Comparison of ENCODE assay signal across 10 cellular contexts in genomic region chr11:133163463-133164419, GRCh38.
DNase-seq lines count a peak whose midpoint lies in the region; ATAC-seq, FAIRE-seq and TF ChIP-seq lines count a peak whose summit lies in the region.
"Had no signal": no experiment of that assay in that cellular context is flagged by ENCODE, and none has a peak within 500 bp of the region (broad histone marks: within the 10 kb centered on the region; RNA-seq: fewer than 3 reads in every experiment).

No MANE protein-coding gene starts in this region.

- DNase-seq in NCI-H524 (lab: John Stamatoyannopoulos, UW) (peak; percentile 23 to 60), NCI-H524 treated with DMSO at 0.1 percent for 48 hours (lab: John Stamatoyannopoulos, UW) (no peak), HFFc6 (peak; percentile 5), NCI-H2081 (lab: John Stamatoyannopoulos, UW) (peak; percentile 72 to 74), astrocyte of the spinal cord (ENCODE audit: low read depth, low spot score) (peak; percentile 5), ureter (ENCODE audit: low spot score) (no peak)

- peaks cover 1% of the 10 kb centered on the region; the same call in 1 of the 2 replicates for H3K27me3 Mint-ChIP-seq in HFFc6 (ENCODE audit: insufficient read depth)
- H3K27me3 Mint-ChIP-seq: central memory CD8-positive, alpha-beta T cell had no signal

- H3K36me3 Mint-ChIP-seq in HFFc6 (ENCODE audit: low read depth), result 0 out of 2 replicates have a peak, but pooled peaks cover 3% of the 10 kb centered on the region

- no peaks in the 10 kb centered on the region for H3K4me1 Mint-ChIP-seq in HFFc6 (ENCODE audit: low read depth)
- H3K4me1 Mint-ChIP-seq: central memory CD8-positive, alpha-beta T cell had no signal

- no peak overlapping the region for H3K27ac Mint-ChIP-seq in HFFc6

- no peak for ATAC-seq in GM21723 (IDR thresholded peaks at IDR 0.05; ENCODE audit: unreplicated experiment)

- H3K9me3 Mint-ChIP-seq in HFFc6, result peaks cover 44% of the 10 kb centered on the region

- TF ChIP-seq CTCF in HFFc6 (IDR thresholded peaks at IDR 0.05) (peak; percentile 75; the same call in 1 of the 2 replicates), astrocyte of the spinal cord (IDR thresholded peaks at IDR 0.05; ENCODE audit: low read depth, low read length) (peak; percentile 37)

- no peak overlapping the region for H3K4me3 ChIP-seq in astrocyte of the spinal cord (ENCODE audit: low read depth, low read length)

- in situ Hi-C loops in astrocyte of the spinal cord (cut with HindIII; ENCODE audit: low sequenced_read_pairs), result no loop called here

- H3K4me3 Mint-ChIP-seq in HFFc6, result no peak overlapping the region
- H3K4me3 Mint-ChIP-seq: central memory CD8-positive, alpha-beta T cell had no signal

- FAIRE-seq in islet of Langerhans (lab: Jason Lieb, UNC), result peak; percentile 97
- FAIRE-seq: G401.6 had no signal

Comparison
In these comparisons a context has a peak if more than half of its experiments do, and no peak if none do; other contexts are left out.
1. DNase-seq: peak in NCI-H524 (2 of 2), HFFc6 (single experiment), NCI-H2081 (2 of 2) and astrocyte of the spinal cord (single experiment); none in NCI-H524 treated with DMSO at 0.1 percent for 48 hours (single experiment) and ureter (single experiment).